Comparison of ENCODE assay signal across 1 cellular context in the genomic region with DNA sequence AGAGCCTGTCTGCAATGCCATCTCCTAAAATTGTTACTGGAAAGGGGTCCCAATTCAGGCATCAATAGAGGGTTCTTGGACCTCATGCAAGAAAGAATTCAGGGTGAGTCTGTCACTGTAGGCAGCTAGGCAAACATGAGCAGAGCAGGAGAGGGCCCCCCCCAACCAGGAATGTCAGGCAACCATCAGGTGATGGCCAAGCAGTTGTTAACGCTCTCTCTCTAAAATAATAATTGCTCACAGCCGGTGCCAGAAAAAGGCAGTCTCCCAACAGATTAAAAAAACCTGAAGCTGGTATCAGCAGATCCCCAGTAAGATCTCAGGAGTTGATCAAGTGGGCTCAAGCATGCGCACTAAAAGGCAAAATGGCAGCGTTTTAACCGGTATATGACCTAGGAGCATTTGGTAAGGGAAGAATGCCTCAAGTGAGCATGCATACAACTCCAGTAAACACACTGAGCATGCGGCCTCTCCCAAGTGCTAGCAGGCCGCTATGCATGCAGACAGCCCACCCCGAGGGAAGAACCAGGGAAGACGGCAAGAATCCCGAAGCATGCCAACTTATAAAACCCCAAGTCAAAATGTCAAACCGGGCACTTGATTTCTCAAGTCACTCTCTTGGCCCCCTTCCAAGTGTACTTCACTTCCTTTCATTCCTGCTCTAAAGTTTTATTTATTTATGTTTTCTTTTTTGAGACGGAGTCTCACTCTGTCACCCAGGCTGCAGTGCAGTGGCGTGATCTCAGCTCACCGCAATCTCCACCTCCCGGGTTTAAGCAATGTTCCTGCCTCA.
A peak's percentile ranks its signal among the peaks of the same experiment; 100 is the strongest.
TF ChIP-seq lines count a peak whose summit lies in the region.

No MANE protein-coding gene starts in this region.

TF ChIP-seq in HEK293, 187 proteins besides CTCF, POLR2A, EP300 and RAD21 (continued from another document):
- TF ChIP-seq ZNF362 (tag by site-specific recombination; IDR thresholded peaks at IDR 0.05): 0 out of 2 replicates have a peak, but pooled peaks have one; percentile 55
- no peak for TF ChIP-seq ZNF624 (tag by site-specific recombination; IDR thresholded peaks at IDR 0.05)
- TF ChIP-seq, protein P1, sequence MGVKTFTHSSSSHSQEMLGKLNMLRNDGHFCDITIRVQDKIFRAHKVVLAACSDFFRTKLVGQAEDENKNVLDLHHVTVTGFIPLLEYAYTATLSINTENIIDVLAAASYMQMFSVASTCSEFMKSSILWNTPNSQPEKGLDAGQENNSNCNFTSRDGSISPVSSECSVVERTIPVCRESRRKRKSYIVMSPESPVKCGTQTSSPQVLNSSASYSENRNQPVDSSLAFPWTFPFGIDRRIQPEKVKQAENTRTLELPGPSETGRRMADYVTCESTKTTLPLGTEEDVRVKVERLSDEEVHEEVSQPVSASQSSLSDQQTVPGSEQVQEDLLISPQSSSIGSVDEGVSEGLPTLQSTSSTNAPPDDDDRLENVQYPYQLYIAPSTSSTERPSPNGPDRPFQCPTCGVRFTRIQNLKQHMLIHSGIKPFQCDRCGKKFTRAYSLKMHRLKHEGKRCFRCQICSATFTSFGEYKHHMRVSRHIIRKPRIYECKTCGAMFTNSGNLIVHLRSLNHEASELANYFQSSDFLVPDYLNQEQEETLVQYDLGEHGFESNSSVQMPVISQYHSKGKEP (tag by site-specific recombination; IDR thresholded peaks at IDR 0.05): peak; percentile 83
- TF ChIP-seq ZBTB7A (tag by site-specific recombination; IDR thresholded peaks at IDR 0.05; ENCODE audit: low read depth): no peak
